10 cellular contexts compared by ENCODE assay signal in genomic region chr10:49139000-49139865, GRCh38. TPM values are rescaled to one million over a fixed set of nuclear protein-coding genes. Genes with fewer than 3 reads are reported as not detected.
DNase-seq lines count a peak whose midpoint lies in the region; ATAC-seq and TF ChIP-seq lines count a peak whose summit lies in the region.
"Had no signal": no experiment of that assay in that cellular context is flagged by ENCODE, and none has a peak within 500 bp of the region (broad histone marks: within the 10 kb centered on the region; RNA-seq: fewer than 3 reads in every experiment).

No MANE protein-coding gene starts in this region.

- H3K4me1 ChIP-seq in skeletal muscle tissue (ENCODE audit: control insufficient read depth in 3 of 3, insufficient read depth in 3 of 3, low read length in 3 of 3), result peaks cover 20 to 23% (median 21%) of the 10 kb centered on the region in 3 donors

- peak overlapping the region; percentile 76 for H3K27ac ChIP-seq in skeletal muscle tissue (ENCODE audit: low read depth, low read length)

- CTCF ChIA-PET in GM10248 (lab: Yijun Ruan, JAX), result interaction anchor here (1.0 to 1.8 kb wide), 3 partner anchors 25 to 483 kb away, joined by 3 to 5 read pairs (median 3); no protein-coding TSS in a partner anchor

- no peak overlapping the region for H3K4me3 ChIP-seq in fibroblast of villous mesenchyme (ENCODE audit: low read depth, low read length)
- no peak overlapping the region for H3K4me3 ChIP-seq in skeletal muscle tissue (ENCODE audit: low read length in 3 of 3)

- no peaks in the 10 kb centered on the region for H3K27me3 ChIP-seq in skeletal muscle tissue (ENCODE audit: control insufficient read depth in 3 of 3, insufficient read depth in 3 of 3, low read length in 3 of 3)

- H3K9ac ChIP-seq in skeletal muscle tissue (ENCODE audit: low read depth in 1 of 3, low read length in 3 of 3), result peak overlapping the region in 1 of 3 donors; percentile 41

- no peak for TF ChIP-seq CTCF in GM10248 (IDR thresholded peaks at IDR 0.05; ENCODE audit: control extremely low read depth, extremely low read depth, low read depth, missing control alignments)
- no peak for TF ChIP-seq CTCF in fibroblast of villous mesenchyme (IDR thresholded peaks at IDR 0.05; ENCODE audit: insufficient read depth, low read depth, low read length)

- H3K9me3 ChIP-seq in skeletal muscle tissue (ENCODE audit: control insufficient read depth in 3 of 3, low read length in 3 of 3), result no peaks in the 10 kb centered on the region

- ATAC-seq in GM19452 (IDR thresholded peaks at IDR 0.05; ENCODE audit: unreplicated experiment), result no peak

- DNase-seq in GM10248 (ENCODE audit: extremely low spot score) (peak; percentile 43), RPMI7951 (ENCODE audit: low read depth) (peak; percentile 90), fibroblast of villous mesenchyme (ENCODE audit: low read depth) (peak; percentile 51), putamen (ENCODE audit: low spot score) (no peak), SW480 (ENCODE audit: low spot score) (no peak), occipital lobe (lab: John Stamatoyannopoulos, UW) (no peak)
- DNase-seq: activated gamma-delta T cell treated with Interleukin-2 at 50 U/mL for 16 hours, NCI-H2081 had no signal

- no peaks in the 10 kb centered on the region for H3K36me3 ChIP-seq in skeletal muscle tissue (ENCODE audit: control insufficient read depth in 3 of 3, insufficient read depth in 3 of 3, low read length in 3 of 3)

- POLR2A ChIA-PET in GM10248 (lab: Yijun Ruan, JAX), result no interaction called here

RNA-seq across cellular contexts. Expression of gene FAM170B, which starts 5.4 kb away (rescaled TPM):
- not detected in 2 replicates for total RNA-seq in RPMI7951 (2014; rRNA removed; shearing (Covaris generic))
- total RNA-seq in fibroblast of villous mesenchyme (not detected in 2 replicates), skeletal muscle tissue (not detected), occipital lobe (not detected)

RNA-seq across cellular contexts. Expression of gene VSTM4, which starts 23.9 kb away (rescaled TPM):
- total RNA-seq in RPMI7951 (2014; rRNA removed; shearing (Covaris generic)), result under 0.01 and 0.12 TPM in 2 replicates
- total RNA-seq in fibroblast of villous mesenchyme, result 4.7 and 6.4 TPM in 2 replicates
- total RNA-seq in skeletal muscle tissue, result 40.7 TPM
- total RNA-seq in occipital lobe, result 2.3 TPM

RNA-seq across cellular contexts. Expression of gene TMEM273, which starts 49.0 kb away (rescaled TPM):
- not detected in 2 replicates for total RNA-seq in RPMI7951 (2014; rRNA removed; shearing (Covaris generic))
- total RNA-seq in fibroblast of villous mesenchyme (not detected in 2 replicates), skeletal muscle tissue (6.8 TPM), occipital lobe (1.7 TPM)

Comparison
In these comparisons a context has a peak if more than half of its experiments do, and no peak if none do; other contexts are left out.
1. DNase-seq: peak in GM10248 (single experiment), RPMI7951 (single experiment) and fibroblast of villous mesenchyme (single experiment); none in putamen (single experiment), SW480 (single experiment) and occipital lobe (single experiment).